Comparison of ENCODE assay signal across 8 cellular contexts in genomic region chr20:50762435-50763201, GRCh38. TPM values are rescaled to one million over a fixed set of nuclear protein-coding genes. Genes with fewer than 3 reads are reported as not detected.
A peak's percentile ranks its signal among the peaks of the same experiment; 100 is the strongest.
DNase-seq lines count a peak whose midpoint lies in the region; ATAC-seq and TF ChIP-seq lines count a peak whose summit lies in the region.

No MANE protein-coding gene starts in this region.

- TF ChIP-seq EP300 in Ishikawa (IDR thresholded peaks at IDR 0.05; ENCODE audit: borderline replicate concordance) = peak; percentile 68

- H3K36me3 ChIP-seq in liver (ENCODE audit: control insufficient read depth in 4 of 4, insufficient read depth in 3 of 4, low read depth in 1 of 4, low read length in 3 of 4) (no peaks in the 10 kb centered on the region), thoracic aorta (no peaks in the 10 kb centered on the region)

- ATAC-seq in thoracic aorta (ENCODE audit: insufficient number of reproducible peaks, low FRiP score, low read depth) = peak; percentile 63

- in situ Hi-C loops in GM13976 (cut with MboI; ENCODE audit: low sequenced_read_pairs, unreplicated experiment) = no loop called here

- TF ChIP-seq RAD21 in Ishikawa (IDR thresholded peaks at IDR 0.05; ENCODE audit: low read depth) (peak; percentile 20; the same call in 1 of the 2 replicates), liver (IDR thresholded peaks at IDR 0.05) (peak; percentile 52 to 58)

- H3K4me1 ChIP-seq in liver (ENCODE audit: control insufficient read depth in 4 of 4, insufficient read depth in 4 of 4, low read length in 3 of 4) (peaks cover 2 to 19% (median 15%) of the 10 kb centered on the region in 4 donors), thoracic aorta (ENCODE audit: control insufficient read depth in 1 of 2, low read depth in 2 of 2) (peaks cover 7 to 13% of the 10 kb centered on the region in 2 donors)

- 42% methylated on average over 12 of the region's 12 CpGs for WGBS in liver

- H3K27me3 ChIP-seq in liver (ENCODE audit: control insufficient read depth in 4 of 4, insufficient read depth in 4 of 4, low read length in 3 of 4) (no peaks in the 10 kb centered on the region), thoracic aorta (replicated peaks; ENCODE audit: insufficient read depth) (no peaks in the 10 kb centered on the region)

- H3K4me3 ChIP-seq in liver (ENCODE audit: low read depth in 1 of 3, low read length in 3 of 3) = no peak overlapping the region
- no peak overlapping the region for H3K4me3 ChIP-seq in thoracic aorta

- TF ChIP-seq CTCF in liver (IDR thresholded peaks at IDR 0.05; ENCODE audit: low read depth, low read length, missing input control) = no peak
- no peak for TF ChIP-seq CTCF in thoracic aorta (IDR thresholded peaks at IDR 0.05)
- no peak for TF ChIP-seq CTCF in GM13976 (IDR thresholded peaks at IDR 0.05; ENCODE audit: borderline replicate concordance, control extremely low read depth, extremely low read depth, insufficient read depth, missing control alignments)

- H3K27ac ChIP-seq in caudate nucleus (ENCODE audit: low read depth, low read length) (no peak overlapping the region), liver (ENCODE audit: low read depth in 1 of 2, low read length in 2 of 2) (peak overlapping the region; percentile 58 to 76), thoracic aorta (peak overlapping the region in 1 of 2 donors; percentile 24)

- H3K9ac ChIP-seq in liver (ENCODE audit: low read depth in 1 of 2, low read length in 2 of 2) = no peak overlapping the region

- H3K9me3 ChIP-seq in liver (ENCODE audit: control insufficient read depth in 4 of 4, low read length in 3 of 4) = no peaks in the 10 kb centered on the region
- no peaks in the 10 kb centered on the region for H3K9me3 ChIP-seq in thoracic aorta

- DNase-seq in caudate nucleus (lab: John Stamatoyannopoulos, UW) (peak in 52 of 61 donors; percentile 5 to 86 (median 50)), thoracic aorta (ENCODE audit: low spot score) (peak; percentile 51), GM13976 (ENCODE audit: low spot score) (no peak), cortex of kidney (lab: John Stamatoyannopoulos, UW) (no peak), posterior vena cava (ENCODE audit: low spot score) (no peak), NCI-H524 treated with DMSO at 0.1 percent for 48 hours (lab: John Stamatoyannopoulos, UW) (no peak)

- intact Hi-C loops in posterior vena cava (cut with DNase I) = loop anchor here in 1 of 2 donors (5.0 kb wide), 1 partner anchor 1775 kb away; no protein-coding TSS in a partner anchor

TF ChIP-seq in Ishikawa, 13 proteins besides CTCF, POLR2A, EP300 and RAD21 (continues in another document):
- TF ChIP-seq CREB1 (IDR thresholded peaks at IDR 0.05; ENCODE audit: low read depth) = no peak
- peak; percentile 89 for TF ChIP-seq CEBPB (IDR thresholded peaks at IDR 0.05)
- TF ChIP-seq TEAD4 (IDR thresholded peaks at IDR 0.05) = peak; percentile 72
- TF ChIP-seq EGR1 (IDR thresholded peaks at IDR 0.05) = no peak; the same call in 1 of the 2 replicates
- TF ChIP-seq TAF1 (IDR thresholded peaks at IDR 0.05; ENCODE audit: low read depth) = no peak
- TF ChIP-seq ZBTB7A (IDR thresholded peaks at IDR 0.05; ENCODE audit: low read depth) = no peak
- TF ChIP-seq MAX (IDR thresholded peaks at IDR 0.05) = peak; percentile 80
- peak; percentile 56 for TF ChIP-seq YY1 (IDR thresholded peaks at IDR 0.05; ENCODE audit: low read depth)
- TF ChIP-seq TCF12 (IDR thresholded peaks at IDR 0.05; ENCODE audit: low read depth) = peak; percentile 78
- peak; percentile 22; the same call in 1 of the 2 replicates for TF ChIP-seq FOXM1 (IDR thresholded peaks at IDR 0.05; ENCODE audit: borderline replicate concordance, low read depth)
- peak; percentile 93 for TF ChIP-seq NFIC (IDR thresholded peaks at IDR 0.05)
- TF ChIP-seq USF1 (IDR thresholded peaks at IDR 0.05) = 0 out of 2 replicates have a peak, but pooled peaks have one; percentile 7

TF ChIP-seq in liver, 16 proteins besides CTCF, POLR2A, EP300 and RAD21:
- TF ChIP-seq GABPA (IDR thresholded peaks at IDR 0.05 in 1 of 2, conservative IDR thresholded peaks at IDR 0.05 in 1 of 2) (peak in 1 of 2 donors; percentile 26), FOXA2 (IDR thresholded peaks at IDR 0.05) (peak; percentile 30), SP1 (IDR thresholded peaks at IDR 0.05) (peak; percentile 56), HNF4A (conservative IDR thresholded peaks at IDR 0.05) (peak; percentile 25 to 85), HNF4G (IDR thresholded peaks at IDR 0.05) (no peak), YY1 (IDR thresholded peaks at IDR 0.05) (peak; percentile 81), NR2F2 (IDR thresholded peaks at IDR 0.05) (no peak), MAX (IDR thresholded peaks at IDR 0.05) (peak; percentile 93), EGR1 (IDR thresholded peaks at IDR 0.05; ENCODE audit: low read depth in 2 of 2) (peak in 1 of 2 donors; percentile 70), RXRA (IDR thresholded peaks at IDR 0.05) (peak; percentile 71 to 93), REST (IDR thresholded peaks at IDR 0.05) (peak; percentile 27), FOXA1 (IDR thresholded peaks at IDR 0.05) (no peak), JUND (IDR thresholded peaks at IDR 0.05) (peak in 1 of 2 donors; percentile 77), ZBTB33 (IDR thresholded peaks at IDR 0.05) (peak; percentile 34)

RNA-seq across cellular contexts. Expression of gene PARD6B, which starts 31.2 kb away (rescaled TPM):
- 1 to 10 TPM; 6.2 to 8.8 TPM for total RNA-seq in liver
- polyA plus RNA-seq in liver = 1 to 10 TPM; 1.2 to 5.7 TPM
- 10 to 100 TPM in 1 of 2 donors, 1 to 10 TPM in 1; 2.8 to 10.7 TPM for total RNA-seq in thoracic aorta
- total RNA-seq in posterior vena cava = 1 to 10 TPM; 1.0 to 1.4 TPM

RNA-seq across cellular contexts. Expression of gene BCAS4, which starts 32.2 kb away (rescaled TPM):
- under 1 TPM; 0.47 to 0.50 TPM for total RNA-seq in liver
- polyA plus RNA-seq in liver = under 1 TPM; 0.25 to 0.47 TPM
- 10 to 100 TPM in 1 of 2 donors, 1 to 10 TPM in 1; 7.7 to 10.2 TPM for total RNA-seq in thoracic aorta
- 1 to 10 TPM; 2.1 to 2.7 TPM for total RNA-seq in posterior vena cava

Comparison
In these comparisons a context has a peak if more than half of its experiments do, and no peak if none do; other contexts are left out.
1. DNase-seq: peak in caudate nucleus (52 of 61) and thoracic aorta (single experiment); none in GM13976 (single experiment), cortex of kidney (single experiment), posterior vena cava (single experiment) and NCI-H524 treated with DMSO at 0.1 percent for 48 hours (single experiment).